Comparison of ENCODE assay signal across 8 cellular contexts in the genomic region with DNA sequence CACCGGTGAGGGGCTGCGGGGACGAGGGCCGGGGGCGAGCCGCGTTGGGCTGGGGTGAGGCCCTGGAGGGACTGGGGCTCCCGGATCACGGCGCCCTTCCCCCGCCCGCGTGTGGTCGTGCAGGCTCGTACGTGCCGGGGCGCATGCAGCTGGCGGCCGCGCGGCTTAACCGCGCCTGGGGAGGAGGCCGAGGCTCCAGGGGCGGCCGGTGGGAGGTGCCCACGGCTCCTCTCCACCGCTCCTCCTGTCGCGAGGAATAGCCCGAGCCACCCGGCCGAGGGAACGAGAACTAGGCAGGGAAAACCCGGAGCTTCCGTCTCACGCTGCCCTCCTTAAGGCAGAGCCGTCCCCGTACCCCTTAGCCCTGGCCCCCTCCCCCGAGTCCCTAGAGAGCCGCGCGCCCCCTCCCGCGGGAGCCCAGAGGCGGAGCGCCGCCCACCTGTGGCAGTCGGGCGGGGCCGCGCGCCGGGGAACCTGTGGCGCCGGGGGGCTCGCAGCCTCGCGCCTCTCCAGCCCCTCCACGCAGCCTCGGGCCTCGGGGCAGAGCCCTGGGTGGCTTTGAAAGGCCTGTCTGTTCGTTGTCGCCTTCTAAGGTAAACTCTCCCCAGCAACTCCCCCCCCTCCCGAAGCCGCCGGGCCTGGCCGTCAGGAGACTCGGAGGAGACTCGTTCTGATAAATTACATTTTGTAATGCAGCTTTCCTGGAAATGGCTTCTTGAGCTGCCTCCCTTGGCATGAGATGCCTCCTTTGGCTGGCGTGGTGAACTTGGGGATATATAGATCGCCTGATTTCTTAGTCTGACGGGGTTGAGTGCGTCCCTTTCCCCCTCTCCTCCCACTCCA. TPM values are rescaled to one million over a fixed set of nuclear protein-coding genes. Genes with fewer than 3 reads are reported as not detected.
DNase-seq lines count a peak whose midpoint lies in the region; ATAC-seq and TF ChIP-seq lines count a peak whose summit lies in the region.

No MANE protein-coding gene starts in this region.

- BruUV-seq in HCT116 (replicated peaks; lab: Mats Ljungman, UMichigan) = no TSS peak

- ATAC-seq in HCT116 = peak; percentile 73

- TF ChIP-seq RAD21 in HCT116 (IDR thresholded peaks at IDR 0.05; ENCODE audit: low read depth) = no peak

- peak overlapping the region; percentile 92 for H3K4me3 Mint-ChIP-seq in endothelial cell (ENCODE audit: unreplicated experiment)
- H3K4me3 Mint-ChIP-seq in stimulated activated naive CD8-positive, alpha-beta T cell treated with anti-CD3 and anti-CD28 coated beads, Interleukin-15, Interleukin-2, amounts not matched to agents 100 ng/mL and 50 ng/mL, for 24 hours = peak overlapping the region; percentile 86

- peak overlapping the region; percentile 96 for H3K4me2 ChIP-seq in HCT116 (ENCODE audit: low read length)

- intact Hi-C loops in HCT116 (cut with micrococcal nuclease) = loop anchor here (10.0 kb wide), 1 partner anchor 84 kb away; no protein-coding TSS in a partner anchor

- peak overlapping the region; percentile 82 for H3K9ac ChIP-seq in HCT116 (ENCODE audit: low read length)

- TF ChIP-seq CTCF in HCT116 (IDR thresholded peaks at IDR 0.05 in 2 of 3, conservative IDR thresholded peaks at IDR 0.05 in 1 of 3; ENCODE audit: borderline replicate concordance in 1 of 3, insufficient read depth in 1 of 3, low read depth in 2 of 3, low read length in 2 of 3) (no peak), endothelial cell (IDR thresholded peaks at IDR 0.05; ENCODE audit: unreplicated experiment) (no peak)

- peaks cover 48% of the 10 kb centered on the region for H3K79me2 ChIP-seq in HCT116 (ENCODE audit: insufficient read depth, low read length)

- H3K4me1 ChIP-seq in HCT116 (ENCODE audit: control insufficient read depth in 1 of 2, insufficient read depth in 2 of 2, low read length in 2 of 2) (peaks cover 9 to 31% of the 10 kb centered on the region in 2 experiments), mononuclear cell (ENCODE audit: insufficient read depth, low read length) (peaks cover 18% of the 10 kb centered on the region)

- H3K9me3 ChIP-seq in HCT116 (ENCODE audit: control insufficient read depth in 1 of 2, insufficient read depth in 1 of 2, low read depth in 1 of 2, low read length in 2 of 2) (no peaks in the 10 kb centered on the region), mononuclear cell (ENCODE audit: low read depth, low read length) (no peaks in the 10 kb centered on the region)

- POLR2A ChIA-PET in HCT116 (lab: Charles Lee) = no interaction called here

- H3K4me1 Mint-ChIP-seq in endothelial cell (ENCODE audit: unreplicated experiment) = peaks cover 24% of the 10 kb centered on the region
- H3K4me1 Mint-ChIP-seq in stimulated activated naive CD8-positive, alpha-beta T cell treated with anti-CD3 and anti-CD28 coated beads, Interleukin-15, Interleukin-2, amounts not matched to agents 100 ng/mL and 50 ng/mL, for 24 hours (ENCODE audit: low read depth) = peaks cover 21% of the 10 kb centered on the region

- H3K4me3 ChIP-seq in HCT116 (replicated peaks in 1 of 2; ENCODE audit: low read depth in 1 of 2, low read length in 2 of 2) = peak overlapping the region; percentile 70 to 87
- peak overlapping the region; percentile 46 for H3K4me3 ChIP-seq in mononuclear cell (ENCODE audit: low read length)

- DNase-seq in NCI-H2227 (lab: John Stamatoyannopoulos, UW; ENCODE audit: unreplicated experiment) (peak; percentile 58), NCI-H2227 treated with DMSO at 0.1 percent for 48 hours (lab: John Stamatoyannopoulos, UW) (no peak), HCT116 (ENCODE audit: low read depth, low spot score) (no peak), LoVo (ENCODE audit: low spot score) (peak; percentile 8), endothelial cell (ENCODE audit: low spot score) (peak; percentile 52)
- peak; percentile 77 for DNase-seq in activated CD4-positive, alpha-beta T cell treated with anti-CD3 and anti-CD28 coated beads for 48 hours

- RAD21 ChIA-PET in HCT116 (lab: Charles Lee; ENCODE audit: low non-redundant PET in 1 of 2, low total read pairs in 2 of 2, uncharacterized antibody in 2 of 2, unreplicated experiment in 2 of 2) = no interaction called here

- no peaks in the 10 kb centered on the region for H4K20me1 ChIP-seq in HCT116 (ENCODE audit: insufficient read depth)

- H3K36me3 ChIP-seq in HCT116 (ENCODE audit: control insufficient read depth in 1 of 2, insufficient read depth in 2 of 2, low read length in 2 of 2) = 0 out of 4 replicates have a peak, but pooled peaks cover 0 to 2% of the 10 kb centered on the region in 2 experiments

- H3K9me3 Mint-ChIP-seq in endothelial cell (ENCODE audit: unreplicated experiment) = no peaks in the 10 kb centered on the region
- no peaks in the 10 kb centered on the region for H3K9me3 Mint-ChIP-seq in stimulated activated naive CD8-positive, alpha-beta T cell treated with anti-CD3 and anti-CD28 coated beads, Interleukin-15, Interleukin-2, amounts not matched to agents 100 ng/mL and 50 ng/mL, for 24 hours

- CTCF ChIA-PET in HCT116 (lab: Charles Lee) = no interaction called here

- no peak for TF ChIP-seq POLR2A in HCT116 (IDR thresholded peaks at IDR 0.05; ENCODE audit: borderline replicate concordance, extremely low read depth, insufficient read depth, insufficient read length)

- peak overlapping the region; percentile 65 for H3K27ac Mint-ChIP-seq in endothelial cell (ENCODE audit: unreplicated experiment)
- H3K27ac Mint-ChIP-seq in stimulated activated naive CD8-positive, alpha-beta T cell treated with anti-CD3 and anti-CD28 coated beads, Interleukin-15, Interleukin-2, amounts not matched to agents 100 ng/mL and 50 ng/mL, for 24 hours = peak overlapping the region; percentile 79

- H3K27me3 Mint-ChIP-seq in endothelial cell (ENCODE audit: unreplicated experiment) = peaks cover 21% of the 10 kb centered on the region
- peaks cover 57% of the 10 kb centered on the region for H3K27me3 Mint-ChIP-seq in stimulated activated naive CD8-positive, alpha-beta T cell treated with anti-CD3 and anti-CD28 coated beads, Interleukin-15, Interleukin-2, amounts not matched to agents 100 ng/mL and 50 ng/mL, for 24 hours

- no peaks in the 10 kb centered on the region for H3K9me2 ChIP-seq in HCT116 (ENCODE audit: insufficient read depth)

- peak overlapping the region; percentile 68 for H3K27ac ChIP-seq in HCT116 (ENCODE audit: low read depth, low read length)

- H2AFZ ChIP-seq in HCT116 (ENCODE audit: low read depth, low read length, poor library complexity, severe bottlenecking) = no peak overlapping the region

- peaks cover 4% of the 10 kb centered on the region for H3K36me3 Mint-ChIP-seq in endothelial cell (ENCODE audit: low read depth, unreplicated experiment)
- H3K36me3 Mint-ChIP-seq in stimulated activated naive CD8-positive, alpha-beta T cell treated with anti-CD3 and anti-CD28 coated beads, Interleukin-15, Interleukin-2, amounts not matched to agents 100 ng/mL and 50 ng/mL, for 24 hours (ENCODE audit: low read depth) = peaks cover 17% of the 10 kb centered on the region

- H3K27me3 ChIP-seq in HCT116 (ENCODE audit: insufficient read depth, low read length) (no peaks in the 10 kb centered on the region), mononuclear cell (ENCODE audit: insufficient read depth, low read length) (peaks cover 29% of the 10 kb centered on the region)

TF ChIP-seq in HCT116, 20 proteins besides CTCF, POLR2A, EP300 and RAD21:
- no peak for TF ChIP-seq FOSL1 (IDR thresholded peaks at IDR 0.05; ENCODE audit: low read depth)
- TF ChIP-seq SIN3A (IDR thresholded peaks at IDR 0.05; ENCODE audit: low read depth) = peak; percentile 30; the same call in 1 of the 2 replicates
- TF ChIP-seq SP1 (IDR thresholded peaks at IDR 0.05; ENCODE audit: low read depth) = no peak
- TF ChIP-seq, protein P1, sequence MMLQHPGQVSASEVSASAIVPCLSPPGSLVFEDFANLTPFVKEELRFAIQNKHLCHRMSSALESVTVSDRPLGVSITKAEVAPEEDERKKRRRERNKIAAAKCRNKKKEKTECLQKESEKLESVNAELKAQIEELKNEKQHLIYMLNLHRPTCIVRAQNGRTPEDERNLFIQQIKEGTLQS (IDR thresholded peaks at IDR 0.05) = no peak
- no peak for TF ChIP-seq CBX3 (IDR thresholded peaks at IDR 0.05; ENCODE audit: low read depth)
- TF ChIP-seq SRF (IDR thresholded peaks at IDR 0.05; ENCODE audit: low read depth) = no peak
- TF ChIP-seq, protein P2, sequence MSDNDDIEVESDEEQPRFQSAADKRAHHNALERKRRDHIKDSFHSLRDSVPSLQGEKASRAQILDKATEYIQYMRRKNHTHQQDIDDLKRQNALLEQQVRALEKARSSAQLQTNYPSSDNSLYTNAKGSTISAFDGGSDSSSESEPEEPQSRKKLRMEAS (IDR thresholded peaks at IDR 0.05) = peak; percentile 79
- peak; percentile 46 for TF ChIP-seq POLR2AphosphoS5 (IDR thresholded peaks at IDR 0.05; ENCODE audit: low read depth, low read length)
- TF ChIP-seq ZFX (IDR thresholded peaks at IDR 0.05) = peak; percentile 45
- TF ChIP-seq EGR1 (IDR thresholded peaks at IDR 0.05; ENCODE audit: low read depth) = no peak
- TF ChIP-seq ZNF274 (IDR thresholded peaks at IDR 0.05; ENCODE audit: low read depth, low read length) = no peak

RNA-seq across cellular contexts. Expression of a gene that starts 0.8 kb away (rescaled TPM):
- total RNA-seq in HCT116 (2021; ENCODE audit: unreplicated experiment) = 51.5 TPM
- 42.9 and 53.4 TPM in 2 replicates for polyA plus RNA-seq in HCT116 (2012)
- 39.7 TPM for total RNA-seq in endothelial cell (ENCODE audit: unreplicated experiment)
- 2.9 TPM for total RNA-seq in mononuclear cell

Comparison
In these comparisons a context has a peak if more than half of its experiments do, and no peak if none do; other contexts are left out.
1. DNase-seq: peak in NCI-H2227 (single experiment), LoVo (single experiment), activated CD4-positive, alpha-beta T cell treated with anti-CD3 and anti-CD28 coated beads for 48 hours (single experiment) and endothelial cell (single experiment); none in NCI-H2227 treated with DMSO at 0.1 percent for 48 hours (single experiment) and HCT116 (single experiment).
2. RNA of a gene that starts 0.8 kb away (total RNA-seq): 51.5 TPM in HCT116 (single experiment) and 39.7 TPM in endothelial cell (single experiment); 2.9 TPM in mononuclear cell (single experiment); every median in the first group is over 10 times any median in the second.